In genomic region chr6:162032620-162033019, GRCh38 we compare ENCODE assay signal across 1 cellular context.
TF ChIP-seq lines count a peak whose summit lies in the region.

No MANE protein-coding gene starts in this region.

TF ChIP-seq in GM23338, 12 proteins besides CTCF, POLR2A, EP300 and RAD21 (continued from another document):
- TF ChIP-seq, protein P1, sequence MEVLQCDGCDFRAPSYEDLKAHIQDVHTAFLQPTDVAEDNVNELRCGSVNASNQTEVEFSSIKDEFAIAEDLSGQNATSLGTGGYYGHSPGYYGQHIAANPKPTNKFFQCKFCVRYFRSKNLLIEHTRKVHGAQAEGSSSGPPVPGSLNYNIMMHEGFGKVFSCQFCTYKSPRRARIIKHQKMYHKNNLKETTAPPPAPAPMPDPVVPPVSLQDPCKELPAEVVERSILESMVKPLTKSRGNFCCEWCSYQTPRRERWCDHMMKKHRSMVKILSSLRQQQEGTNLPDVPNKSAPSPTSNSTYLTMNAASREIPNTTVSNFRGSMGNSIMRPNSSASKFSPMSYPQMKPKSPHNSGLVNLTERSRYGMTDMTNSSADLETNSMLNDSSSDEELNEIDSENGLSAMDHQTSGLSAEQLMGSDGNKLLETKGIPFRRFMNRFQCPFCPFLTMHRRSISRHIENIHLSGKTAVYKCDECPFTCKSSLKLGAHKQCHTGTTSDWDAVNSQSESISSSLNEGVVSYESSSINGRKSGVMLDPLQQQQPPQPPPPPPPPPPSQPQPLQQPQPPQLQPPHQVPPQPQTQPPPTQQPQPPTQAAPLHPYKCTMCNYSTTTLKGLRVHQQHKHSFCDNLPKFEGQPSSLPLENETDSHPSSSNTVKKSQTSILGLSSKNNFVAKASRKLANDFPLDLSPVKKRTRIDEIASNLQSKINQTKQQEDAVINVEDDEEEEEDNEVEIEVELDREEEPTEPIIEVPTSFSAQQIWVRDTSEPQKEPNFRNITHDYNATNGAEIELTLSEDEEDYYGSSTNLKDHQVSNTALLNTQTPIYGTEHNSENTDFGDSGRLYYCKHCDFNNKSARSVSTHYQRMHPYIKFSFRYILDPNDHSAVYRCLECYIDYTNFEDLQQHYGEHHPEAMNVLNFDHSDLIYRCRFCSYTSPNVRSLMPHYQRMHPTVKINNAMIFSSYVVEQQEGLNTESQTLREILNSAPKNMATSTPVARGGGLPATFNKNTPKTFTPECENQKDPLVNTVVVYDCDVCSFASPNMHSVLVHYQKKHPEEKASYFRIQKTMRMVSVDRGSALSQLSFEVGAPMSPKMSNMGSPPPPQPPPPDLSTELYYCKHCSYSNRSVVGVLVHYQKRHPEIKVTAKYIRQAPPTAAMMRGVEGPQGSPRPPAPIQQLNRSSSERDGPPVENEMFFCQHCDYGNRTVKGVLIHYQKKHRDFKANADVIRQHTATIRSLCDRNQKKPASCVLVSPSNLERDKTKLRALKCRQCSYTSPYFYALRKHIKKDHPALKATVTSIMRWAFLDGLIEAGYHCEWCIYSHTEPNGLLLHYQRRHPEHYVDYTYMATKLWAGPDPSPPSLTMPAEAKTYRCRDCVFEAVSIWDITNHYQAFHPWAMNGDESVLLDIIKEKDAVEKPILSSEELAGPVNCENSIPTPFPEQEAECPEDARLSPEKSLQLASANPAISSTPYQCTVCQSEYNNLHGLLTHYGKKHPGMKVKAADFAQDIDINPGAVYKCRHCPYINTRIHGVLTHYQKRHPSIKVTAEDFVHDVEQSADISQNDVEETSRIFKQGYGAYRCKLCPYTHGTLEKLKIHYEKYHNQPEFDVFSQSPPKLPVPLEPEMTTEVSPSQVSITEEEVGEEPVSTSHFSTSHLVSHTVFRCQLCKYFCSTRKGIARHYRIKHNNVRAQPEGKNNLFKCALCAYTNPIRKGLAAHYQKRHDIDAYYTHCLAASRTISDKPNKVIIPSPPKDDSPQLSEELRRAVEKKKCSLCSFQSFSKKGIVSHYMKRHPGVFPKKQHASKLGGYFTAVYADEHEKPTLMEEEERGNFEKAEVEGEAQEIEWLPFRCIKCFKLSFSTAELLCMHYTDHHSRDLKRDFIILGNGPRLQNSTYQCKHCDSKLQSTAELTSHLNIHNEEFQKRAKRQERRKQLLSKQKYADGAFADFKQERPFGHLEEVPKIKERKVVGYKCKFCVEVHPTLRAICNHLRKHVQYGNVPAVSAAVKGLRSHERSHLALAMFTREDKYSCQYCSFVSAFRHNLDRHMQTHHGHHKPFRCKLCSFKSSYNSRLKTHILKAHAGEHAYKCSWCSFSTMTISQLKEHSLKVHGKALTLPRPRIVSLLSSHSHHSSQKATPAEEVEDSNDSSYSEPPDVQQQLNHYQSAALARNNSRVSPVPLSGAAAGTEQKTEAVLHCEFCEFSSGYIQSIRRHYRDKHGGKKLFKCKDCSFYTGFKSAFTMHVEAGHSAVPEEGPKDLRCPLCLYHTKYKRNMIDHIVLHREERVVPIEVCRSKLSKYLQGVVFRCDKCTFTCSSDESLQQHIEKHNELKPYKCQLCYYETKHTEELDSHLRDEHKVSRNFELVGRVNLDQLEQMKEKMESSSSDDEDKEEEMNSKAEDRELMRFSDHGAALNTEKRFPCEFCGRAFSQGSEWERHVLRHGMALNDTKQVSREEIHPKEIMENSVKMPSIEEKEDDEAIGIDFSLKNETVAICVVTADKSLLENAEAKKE (CRISPR knock-in tag; IDR thresholded peaks at IDR 0.05): no peak
